2 cellular contexts compared by ENCODE assay signal in the genomic region with DNA sequence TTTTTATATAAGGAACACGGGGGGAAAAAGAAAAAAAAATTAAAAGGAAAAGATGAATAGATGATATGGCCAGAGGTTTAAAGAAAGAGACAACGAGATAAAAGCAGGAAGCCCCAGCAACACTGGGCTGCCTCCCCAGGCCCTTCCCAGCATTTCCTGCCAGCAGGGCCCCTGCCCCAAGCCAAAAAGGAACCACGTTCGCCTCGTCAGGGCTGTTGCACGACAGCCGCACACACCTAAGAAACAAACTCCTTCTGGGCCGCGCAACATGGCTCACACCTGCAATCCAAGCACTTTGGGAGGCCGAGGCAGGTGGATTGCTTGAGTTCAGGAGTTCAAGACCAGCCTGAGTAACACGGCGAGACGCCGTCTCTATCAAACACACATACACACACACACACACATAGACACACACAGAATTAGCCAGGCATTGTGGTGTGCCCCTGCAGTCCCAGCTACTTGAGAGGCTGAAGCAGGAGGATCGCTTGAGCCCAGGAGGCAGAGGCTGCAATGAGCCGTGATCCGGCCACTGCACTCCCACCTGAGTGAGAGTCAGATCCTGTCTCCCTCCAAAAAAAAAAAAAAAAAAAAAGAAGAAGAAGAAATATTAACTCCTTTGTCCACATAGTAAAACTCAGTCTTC.
TF ChIP-seq lines count a peak whose summit lies in the region.

No MANE protein-coding gene starts in this region.

TF ChIP-seq in K562, 482 proteins besides CTCF, POLR2A, EP300 and RAD21:
- no peak for TF ChIP-seq CAMTA2 (CRISPR knock-in tag; conservative IDR thresholded peaks at IDR 0.05)
- TF ChIP-seq, protein P1, sequence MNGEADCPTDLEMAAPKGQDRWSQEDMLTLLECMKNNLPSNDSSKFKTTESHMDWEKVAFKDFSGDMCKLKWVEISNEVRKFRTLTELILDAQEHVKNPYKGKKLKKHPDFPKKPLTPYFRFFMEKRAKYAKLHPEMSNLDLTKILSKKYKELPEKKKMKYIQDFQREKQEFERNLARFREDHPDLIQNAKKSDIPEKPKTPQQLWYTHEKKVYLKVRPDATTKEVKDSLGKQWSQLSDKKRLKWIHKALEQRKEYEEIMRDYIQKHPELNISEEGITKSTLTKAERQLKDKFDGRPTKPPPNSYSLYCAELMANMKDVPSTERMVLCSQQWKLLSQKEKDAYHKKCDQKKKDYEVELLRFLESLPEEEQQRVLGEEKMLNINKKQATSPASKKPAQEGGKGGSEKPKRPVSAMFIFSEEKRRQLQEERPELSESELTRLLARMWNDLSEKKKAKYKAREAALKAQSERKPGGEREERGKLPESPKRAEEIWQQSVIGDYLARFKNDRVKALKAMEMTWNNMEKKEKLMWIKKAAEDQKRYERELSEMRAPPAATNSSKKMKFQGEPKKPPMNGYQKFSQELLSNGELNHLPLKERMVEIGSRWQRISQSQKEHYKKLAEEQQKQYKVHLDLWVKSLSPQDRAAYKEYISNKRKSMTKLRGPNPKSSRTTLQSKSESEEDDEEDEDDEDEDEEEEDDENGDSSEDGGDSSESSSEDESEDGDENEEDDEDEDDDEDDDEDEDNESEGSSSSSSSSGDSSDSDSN (IDR thresholded peaks at IDR 0.05; ENCODE audit: borderline replicate concordance in 1 of 2, low read depth in 2 of 2, low read length in 2 of 2) = no peak
- TF ChIP-seq DDX20 (tag; IDR thresholded peaks at IDR 0.05; ENCODE audit: low read depth) = no peak
- no peak for TF ChIP-seq RBBP5 (IDR thresholded peaks at IDR 0.05; ENCODE audit: borderline replicate concordance, insufficient read depth, low read length, poor library complexity, severe bottlenecking)
- TF ChIP-seq PTBP1 (IDR thresholded peaks at IDR 0.05; ENCODE audit: low read depth, low read length) = no peak
- TF ChIP-seq DMBX1 (CRISPR knock-in tag; IDR thresholded peaks at IDR 0.05; ENCODE audit: borderline replicate concordance) = no peak

TF ChIP-seq in SK-N-SH, 30 proteins besides CTCF, POLR2A, EP300 and RAD21:
- TF ChIP-seq, protein P2, sequence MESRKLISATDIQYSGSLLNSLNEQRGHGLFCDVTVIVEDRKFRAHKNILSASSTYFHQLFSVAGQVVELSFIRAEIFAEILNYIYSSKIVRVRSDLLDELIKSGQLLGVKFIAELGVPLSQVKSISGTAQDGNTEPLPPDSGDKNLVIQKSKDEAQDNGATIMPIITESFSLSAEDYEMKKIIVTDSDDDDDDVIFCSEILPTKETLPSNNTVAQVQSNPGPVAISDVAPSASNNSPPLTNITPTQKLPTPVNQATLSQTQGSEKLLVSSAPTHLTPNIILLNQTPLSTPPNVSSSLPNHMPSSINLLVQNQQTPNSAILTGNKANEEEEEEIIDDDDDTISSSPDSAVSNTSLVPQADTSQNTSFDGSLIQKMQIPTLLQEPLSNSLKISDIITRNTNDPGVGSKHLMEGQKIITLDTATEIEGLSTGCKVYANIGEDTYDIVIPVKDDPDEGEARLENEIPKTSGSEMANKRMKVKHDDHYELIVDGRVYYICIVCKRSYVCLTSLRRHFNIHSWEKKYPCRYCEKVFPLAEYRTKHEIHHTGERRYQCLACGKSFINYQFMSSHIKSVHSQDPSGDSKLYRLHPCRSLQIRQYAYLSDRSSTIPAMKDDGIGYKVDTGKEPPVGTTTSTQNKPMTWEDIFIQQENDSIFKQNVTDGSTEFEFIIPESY (IDR thresholded peaks at IDR 0.05; ENCODE audit: borderline replicate concordance, low read depth) = no peak
- TF ChIP-seq MEF2A (IDR thresholded peaks at IDR 0.05; ENCODE audit: borderline replicate concordance, low read depth) = no peak
